Comparison of ENCODE assay signal across 17 cellular contexts in genomic region chr2:136049991-136050573, GRCh38.
DNase-seq lines count a peak whose midpoint lies in the region; ATAC-seq, FAIRE-seq and TF ChIP-seq lines count a peak whose summit lies in the region.
"Had no signal": no experiment of that assay in that cellular context is flagged by ENCODE, and none has a peak within 500 bp of the region (broad histone marks: within the 10 kb centered on the region; RNA-seq: fewer than 3 reads in every experiment).

No MANE protein-coding gene starts in this region.

- DNase-seq in CD4-positive, CD25-positive, alpha-beta regulatory T cell = no peak
- DNase-seq in GM12892 (ENCODE audit: insufficient read length) (no peak), kidney tubule cell (ENCODE audit: low spot score) (no peak)
- DNase-seq in naive thymus-derived CD4-positive, alpha-beta T cell = no peak
- DNase-seq: endodermal cell; GDM1; NCI-H187; NCI-H446; Right ventricle myocardium superior; stimulated activated CD4-positive, alpha-beta T cell treated with anti-CD3 and anti-CD28 coated beads, Interleukin-4, amount 100 ng/mL, for 1 hour; thyroid gland had no signal

- intact Hi-C loops in naive thymus-derived CD4-positive, alpha-beta T cell (cut with micrococcal nuclease) = loop anchor here (1.0 to 10.0 kb wide), 7 partner anchors 7 to 1135 kb away; partner anchors contain the start of gene CCNT2 (in 2 of the 2)

- peak overlapping the region; percentile 86 to 99 (median 95) for H3K27ac Mint-ChIP-seq in CD4-positive, CD25-positive, alpha-beta regulatory T cell
- peak overlapping the region; percentile 96 for H3K27ac Mint-ChIP-seq in activated naive CD8-positive, alpha-beta T cell
- peak overlapping the region in 8 of 9 donors; percentile 62 to 96 (median 86) for H3K27ac Mint-ChIP-seq in naive thymus-derived CD4-positive, alpha-beta T cell
- H3K27ac Mint-ChIP-seq in stimulated activated memory B cell treated with anti-CD40 and anti-IgM and Interleukin-4, amounts not matched to agents 10 μg/mL and 1 μg/mL and 100 μg/mL, for 72 hours = no peak overlapping the region
- H3K27ac Mint-ChIP-seq: endodermal cell had no signal

- no peaks in the 10 kb centered on the region for H3K36me3 Mint-ChIP-seq in CD4-positive, CD25-positive, alpha-beta regulatory T cell
- H3K36me3 Mint-ChIP-seq in activated naive CD8-positive, alpha-beta T cell = no peaks in the 10 kb centered on the region
- peaks cover 0 to 19% (median 3%) of the 10 kb centered on the region in 5 donors for H3K36me3 Mint-ChIP-seq in naive thymus-derived CD4-positive, alpha-beta T cell
- H3K36me3 Mint-ChIP-seq in stimulated activated memory B cell treated with anti-CD40 and anti-IgM and Interleukin-4, amounts not matched to agents 10 μg/mL and 1 μg/mL and 100 μg/mL, for 72 hours = peaks cover 6% of the 10 kb centered on the region

- no peaks in the 10 kb centered on the region for H3K36me3 ChIP-seq in CD4-positive, CD25-positive, alpha-beta regulatory T cell (ENCODE audit: control insufficient read depth, insufficient read depth, low read length)
- H3K36me3 ChIP-seq in naive thymus-derived CD4-positive, alpha-beta T cell (ENCODE audit: control insufficient read depth in 2 of 3, insufficient read depth in 3 of 3, low read length in 3 of 3) = no peaks in the 10 kb centered on the region
- no peaks in the 10 kb centered on the region for H3K36me3 ChIP-seq in gastroesophageal sphincter
- H3K36me3 ChIP-seq: thyroid gland had no signal

- H3K4me1 ChIP-seq in CD4-positive, CD25-positive, alpha-beta regulatory T cell (ENCODE audit: control insufficient read depth, insufficient read depth, low read length, poor library complexity, severe bottlenecking) = peaks cover 62% of the 10 kb centered on the region
- H3K4me1 ChIP-seq in naive thymus-derived CD4-positive, alpha-beta T cell (ENCODE audit: control insufficient read depth in 2 of 2, insufficient read depth in 2 of 2, low read length in 2 of 2) = peaks cover 60 to 71% of the 10 kb centered on the region in 2 donors
- H3K4me1 ChIP-seq in gastroesophageal sphincter = no peaks in the 10 kb centered on the region
- H3K4me1 ChIP-seq: parathyroid adenoma, thyroid gland had no signal

- CTCF ChIA-PET in naive thymus-derived CD4-positive, alpha-beta T cell (lab: Charles Lee) = no interaction called here

- H3K4me3 ChIP-seq in CD4-positive, CD25-positive, alpha-beta regulatory T cell (ENCODE audit: low read depth, low read length) = peak overlapping the region; percentile 29
- no peak overlapping the region for H3K4me3 ChIP-seq in naive thymus-derived CD4-positive, alpha-beta T cell (ENCODE audit: low read length)
- no peak overlapping the region for H3K4me3 ChIP-seq in gastroesophageal sphincter
- H3K4me3 ChIP-seq: thyroid gland had no signal

- no peak for TF ChIP-seq EP300 in gastroesophageal sphincter (IDR thresholded peaks at IDR 0.05)

- 60 to 67% methylated on average over 2 of the region's 2 CpGs for WGBS in gastroesophageal sphincter (ENCODE audit: low coverage in 1 of 2), 2 donors

- no peak for TF ChIP-seq CTCF in gastroesophageal sphincter (IDR thresholded peaks at IDR 0.05)

- H3K9me3 Mint-ChIP-seq in CD4-positive, CD25-positive, alpha-beta regulatory T cell = no peaks in the 10 kb centered on the region
- no peaks in the 10 kb centered on the region for H3K9me3 Mint-ChIP-seq in activated naive CD8-positive, alpha-beta T cell (ENCODE audit: low read depth)
- peaks cover 0 to 8% (median 0%) of the 10 kb centered on the region in 11 donors for H3K9me3 Mint-ChIP-seq in naive thymus-derived CD4-positive, alpha-beta T cell
- no peaks in the 10 kb centered on the region for H3K9me3 Mint-ChIP-seq in stimulated activated memory B cell treated with anti-CD40 and anti-IgM and Interleukin-4, amounts not matched to agents 10 μg/mL and 1 μg/mL and 100 μg/mL, for 72 hours
- H3K9me3 Mint-ChIP-seq: endodermal cell had no signal

- H3K27me3 Mint-ChIP-seq in CD4-positive, CD25-positive, alpha-beta regulatory T cell = no peaks in the 10 kb centered on the region
- no peaks in the 10 kb centered on the region for H3K27me3 Mint-ChIP-seq in activated naive CD8-positive, alpha-beta T cell
- H3K27me3 Mint-ChIP-seq in naive thymus-derived CD4-positive, alpha-beta T cell = no peaks in the 10 kb centered on the region
- H3K27me3 Mint-ChIP-seq in stimulated activated memory B cell treated with anti-CD40 and anti-IgM and Interleukin-4, amounts not matched to agents 10 μg/mL and 1 μg/mL and 100 μg/mL, for 72 hours = no peaks in the 10 kb centered on the region

- FAIRE-seq in GM12892 (lab: Jason Lieb, UNC) = peak; percentile 17
- FAIRE-seq: HepG2 had no signal

- POLR2A ChIA-PET in naive thymus-derived CD4-positive, alpha-beta T cell (lab: Charles Lee) = interaction anchor here (0.8 to 1.2 kb wide), 3 partner anchors 8 to 189 kb away, joined by 3 read pairs; partner anchors contain the start of gene DARS1

- TF ChIP-seq POLR2A in GM12892 (IDR thresholded peaks at IDR 0.05; ENCODE audit: low read depth, low read length) (no peak), gastroesophageal sphincter (IDR thresholded peaks at IDR 0.05) (no peak)

- ATAC-seq in CD4-positive, CD25-positive, alpha-beta regulatory T cell (ENCODE audit: low read depth in 2 of 2) = no peak
- no peak for ATAC-seq in naive thymus-derived CD4-positive, alpha-beta T cell
- ATAC-seq in gastroesophageal sphincter (no peak), GM19328 (IDR thresholded peaks at IDR 0.05; ENCODE audit: unreplicated experiment) (no peak)
- ATAC-seq in stimulated activated memory B cell treated with anti-CD40 and anti-IgM and Interleukin-4, amounts not matched to agents 10 μg/mL and 1 μg/mL and 100 μg/mL, for 72 hours = no peak
- ATAC-seq: HepG2 had no signal

- no peaks in the 10 kb centered on the region for H3K27me3 ChIP-seq in CD4-positive, CD25-positive, alpha-beta regulatory T cell (ENCODE audit: control insufficient read depth, insufficient read depth, low read length)
- H3K27me3 ChIP-seq in naive thymus-derived CD4-positive, alpha-beta T cell (ENCODE audit: control insufficient read depth in 2 of 2, insufficient read depth in 2 of 2, low read length in 2 of 2) = no peaks in the 10 kb centered on the region
- no peaks in the 10 kb centered on the region for H3K27me3 ChIP-seq in gastroesophageal sphincter
- H3K27me3 ChIP-seq: thyroid gland had no signal

- H3K27ac ChIP-seq in CD4-positive, CD25-positive, alpha-beta regulatory T cell (ENCODE audit: insufficient read depth, low read length, poor library complexity, severe bottlenecking) = peak overlapping the region; percentile 73
- H3K27ac ChIP-seq in naive thymus-derived CD4-positive, alpha-beta T cell (ENCODE audit: low read depth, low read length) = no peak overlapping the region
- H3K27ac ChIP-seq in gastroesophageal sphincter = no peak overlapping the region
- H3K27ac ChIP-seq: parathyroid adenoma, thyroid gland had no signal

- peak overlapping the region in 3 of 4 donors; percentile 3 to 65 (median 13) for H3K4me3 Mint-ChIP-seq in CD4-positive, CD25-positive, alpha-beta regulatory T cell
- no peak overlapping the region for H3K4me3 Mint-ChIP-seq in activated naive CD8-positive, alpha-beta T cell
- peak overlapping the region in 5 of 10 donors; percentile 19 to 81 (median 71) for H3K4me3 Mint-ChIP-seq in naive thymus-derived CD4-positive, alpha-beta T cell
- H3K4me3 Mint-ChIP-seq in stimulated activated memory B cell treated with anti-CD40 and anti-IgM and Interleukin-4, amounts not matched to agents 10 μg/mL and 1 μg/mL and 100 μg/mL, for 72 hours = no peak overlapping the region
- H3K4me3 Mint-ChIP-seq: endodermal cell had no signal

- no peaks in the 10 kb centered on the region for H3K9me3 ChIP-seq in CD4-positive, CD25-positive, alpha-beta regulatory T cell (ENCODE audit: control insufficient read depth in 2 of 2, low read length in 2 of 2)
- no peaks in the 10 kb centered on the region for H3K9me3 ChIP-seq in naive thymus-derived CD4-positive, alpha-beta T cell (ENCODE audit: control insufficient read depth in 2 of 3, low read length in 3 of 3)
- no peaks in the 10 kb centered on the region for H3K9me3 ChIP-seq in gastroesophageal sphincter
- H3K9me3 ChIP-seq: thyroid gland had no signal

- peaks cover 35 to 88% (median 60%) of the 10 kb centered on the region in 4 donors for H3K4me1 Mint-ChIP-seq in CD4-positive, CD25-positive, alpha-beta regulatory T cell
- peaks cover 86% of the 10 kb centered on the region for H3K4me1 Mint-ChIP-seq in activated naive CD8-positive, alpha-beta T cell (ENCODE audit: low read depth)
- peaks cover 47 to 93% (median 89%) of the 10 kb centered on the region in 7 donors for H3K4me1 Mint-ChIP-seq in naive thymus-derived CD4-positive, alpha-beta T cell
- H3K4me1 Mint-ChIP-seq in stimulated activated memory B cell treated with anti-CD40 and anti-IgM and Interleukin-4, amounts not matched to agents 10 μg/mL and 1 μg/mL and 100 μg/mL, for 72 hours = peaks cover 54% of the 10 kb centered on the region

Comparison
In these comparisons a context has a peak if more than half of its experiments do, and no peak if none do; other contexts are left out.
1. H3K4me3 Mint-ChIP-seq: peak in CD4-positive, CD25-positive, alpha-beta regulatory T cell (3 of 4); none in activated naive CD8-positive, alpha-beta T cell (single experiment) and stimulated activated memory B cell treated with anti-CD40 and anti-IgM and Interleukin-4, amounts not matched to agents 10 μg/mL and 1 μg/mL and 100 μg/mL, for 72 hours (single experiment).